Comparison of ENCODE assay signal across 8 cellular contexts in genomic region chr20:36471885-36472642, GRCh38.
DNase-seq lines count a peak whose midpoint lies in the region; ATAC-seq and TF ChIP-seq lines count a peak whose summit lies in the region.

No MANE protein-coding gene starts in this region.

- no peak for TF ChIP-seq CTCF in ascending aorta (IDR thresholded peaks at IDR 0.05)
- no peak for TF ChIP-seq CTCF in uterus (IDR thresholded peaks at IDR 0.05)

- no peak for TF ChIP-seq POLR2A in uterus (IDR thresholded peaks at IDR 0.05)

- DNase-seq in Right ventricle myocardium superior (no peak), cardiac septum (ENCODE audit: low spot score) (no peak), ascending aorta (ENCODE audit: low spot score in 2 of 2) (no peak), uterus (no peak), ureter (ENCODE audit: low spot score) (no peak), SJCRH30 (no peak), kidney glomerular epithelial cell (lab: John Stamatoyannopoulos, UW) (no peak)

- H3K27me3 ChIP-seq in ascending aorta = no peaks in the 10 kb centered on the region
- H3K27me3 ChIP-seq in mucosa of stomach (ENCODE audit: control insufficient read depth, insufficient read depth, low read length) = no peaks in the 10 kb centered on the region
- no peaks in the 10 kb centered on the region for H3K27me3 ChIP-seq in uterus
- H3K27me3 ChIP-seq in SJCRH30 = no peaks in the 10 kb centered on the region

- peak overlapping the region; percentile 92 for H3K27ac ChIP-seq in ascending aorta
- peak overlapping the region; percentile 75 to 79 for H3K27ac ChIP-seq in uterus
- H3K27ac ChIP-seq in SJCRH30 = no peak overlapping the region

- peak overlapping the region; percentile 54 for H3K9ac ChIP-seq in mucosa of stomach (ENCODE audit: low read length)

- H3K4me3 ChIP-seq in ascending aorta (peak overlapping the region; percentile 36 to 52), mucosa of stomach (ENCODE audit: low read length) (no peak overlapping the region), uterus (no peak overlapping the region), SJCRH30 (no peak overlapping the region)

- H3K36me3 ChIP-seq in ascending aorta (peaks cover 3 to 5% of the 10 kb centered on the region in 2 donors), mucosa of stomach (ENCODE audit: control insufficient read depth, insufficient read depth, low read length) (no peaks in the 10 kb centered on the region), uterus (no peaks in the 10 kb centered on the region), SJCRH30 (no peaks in the 10 kb centered on the region)

- intact Hi-C loops in Right ventricle myocardium superior (cut with DNase I) = no loop called here
- intact Hi-C loops in cardiac septum (cut with DNase I) = no loop called here
- intact Hi-C loops in ascending aorta (cut with DNase I) = no loop called here
- intact Hi-C loops in uterus (cut with DNase I; ENCODE audit: low total_unique reads) = no loop called here

- peak; percentile 3 for ATAC-seq in Right ventricle myocardium superior (ENCODE audit: poor library complexity)

- H3K9me3 ChIP-seq in ascending aorta (no peaks in the 10 kb centered on the region), mucosa of stomach (ENCODE audit: control insufficient read depth, low read length) (no peaks in the 10 kb centered on the region), uterus (no peaks in the 10 kb centered on the region), SJCRH30 (replicated peaks) (no peaks in the 10 kb centered on the region)

- H3K4me1 ChIP-seq in ascending aorta (peaks cover 36 to 85% of the 10 kb centered on the region in 2 donors), mucosa of stomach (ENCODE audit: control insufficient read depth, insufficient read depth, low read length) (peaks cover 65% of the 10 kb centered on the region), uterus (peaks cover 11 to 18% of the 10 kb centered on the region in 2 donors), SJCRH30 (peaks cover 14% of the 10 kb centered on the region)

Comparison
In these comparisons a context has a peak if more than half of its experiments do, and no peak if none do; other contexts are left out.
1. H3K4me3 ChIP-seq: peak in ascending aorta (2 of 2); none in mucosa of stomach (single experiment), uterus (0 of 2) and SJCRH30 (single experiment).